In genomic region chr11:76666830-76667229, GRCh38 we compare ENCODE assay signal across 16 cellular contexts. TPM values are rescaled to one million over a fixed set of nuclear protein-coding genes. Genes with fewer than 3 reads are reported as not detected.
DNase-seq lines count a peak whose midpoint lies in the region; ATAC-seq and TF ChIP-seq lines count a peak whose summit lies in the region.
"Had no signal": no experiment of that assay in that cellular context is flagged by ENCODE, and none has a peak within 500 bp of the region (broad histone marks: within the 10 kb centered on the region; RNA-seq: fewer than 3 reads in every experiment).

No MANE protein-coding gene starts in this region.

- intact Hi-C loops in IMR-90 (cut with micrococcal nuclease) = no loop called here

- H3K4me2 ChIP-seq in IMR-90 (ENCODE audit: low read depth, low read length) (no peak overlapping the region), hepatocyte (peak overlapping the region; percentile 98)

- H3K79me1 ChIP-seq in IMR-90 (ENCODE audit: low read depth in 1 of 2, low read length in 2 of 2) = no peaks in the 10 kb centered on the region

- no peak overlapping the region for H3K56ac ChIP-seq in IMR-90 (ENCODE audit: extremely low read depth, insufficient read depth, low read length)

- peak overlapping the region in 1 of 2 experiments; percentile 19; a peak in 2 of 4 replicates for H4K8ac ChIP-seq in IMR-90 (ENCODE audit: low read depth in 2 of 2, low read length in 2 of 2)

- dilution Hi-C loops in IMR-90 (cut with HindIII; ENCODE audit: low sequenced_read_pairs, unreplicated experiment) = no loop called here

- peaks cover 10% of the 10 kb centered on the region for H3K4me1 ChIP-seq in IMR-90 (ENCODE audit: control insufficient read depth, insufficient read depth, low read length)
- peaks cover 44% of the 10 kb centered on the region for H3K4me1 ChIP-seq in adipocyte (ENCODE audit: control insufficient read depth, insufficient read depth, low read length)
- no peaks in the 10 kb centered on the region for H3K4me1 ChIP-seq in hepatocyte (ENCODE audit: insufficient read depth)

- no peaks in the 10 kb centered on the region for H4K20me1 ChIP-seq in IMR-90 (ENCODE audit: insufficient read depth, low read length)
- no peaks in the 10 kb centered on the region for H4K20me1 ChIP-seq in hepatocyte (ENCODE audit: insufficient read depth, poor library complexity, severe bottlenecking)

- peaks cover 7% of the 10 kb centered on the region for H3K36me3 Mint-ChIP-seq in stimulated activated effector memory CD8-positive, alpha-beta T cell treated with anti-CD3 and anti-CD28 coated beads, Interleukin-12 subunit alpha, Interleukin-12 subunit beta, amount 100 ng/mL, for 72 hours
- H3K36me3 Mint-ChIP-seq: CD8-positive, alpha-beta T cell had no signal

- peak overlapping the region; percentile 67 for H2AFZ ChIP-seq in IMR-90 (replicated peaks; ENCODE audit: low read length, poor library complexity)
- H2AFZ ChIP-seq in hepatocyte = no peak overlapping the region

- H3K4me3 ChIP-seq in IMR-90 (ENCODE audit: insufficient read depth, low read depth, low read length) (no peak overlapping the region), adipocyte (ENCODE audit: low read length) (peak overlapping the region; percentile 85), hepatocyte (no peak overlapping the region)
- H3K4me3 ChIP-seq: MG63 had no signal

- no peak for TF ChIP-seq RAD21 in IMR-90 (IDR thresholded peaks at IDR 0.05; ENCODE audit: low read length)

- no peaks in the 10 kb centered on the region for H3K9me2 ChIP-seq in hepatocyte (replicated peaks; ENCODE audit: insufficient read depth)

- H3K18ac ChIP-seq in IMR-90 (ENCODE audit: low read depth, low read length) = no peak overlapping the region

- in situ Hi-C loops in IMR-90 (cut with MboI; ENCODE audit: low sequenced_read_pairs) = no loop called here

- no peak overlapping the region for H2BK20ac ChIP-seq in IMR-90 (ENCODE audit: low read depth, low read length)

- no peaks in the 10 kb centered on the region for H3K9me3 ChIP-seq in IMR-90 (ENCODE audit: control insufficient read depth, insufficient read depth, low read length)
- no peaks in the 10 kb centered on the region for H3K9me3 ChIP-seq in adipocyte (ENCODE audit: control insufficient read depth, low read length)
- H3K9me3 ChIP-seq in hepatocyte (ENCODE audit: low read depth) = no peaks in the 10 kb centered on the region
- H3K9me3 ChIP-seq: MG63 had no signal

- H3K4me3 Mint-ChIP-seq in stimulated activated effector memory CD8-positive, alpha-beta T cell treated with anti-CD3 and anti-CD28 coated beads, Interleukin-12 subunit alpha, Interleukin-12 subunit beta, amount 100 ng/mL, for 72 hours = peak overlapping the region; percentile 30
- H3K4me3 Mint-ChIP-seq: activated T-helper 1 cell treated with anti-CD3 and anti-CD28 coated beads, Interleukin-12 subunit alpha, Interleukin-12 subunit beta, Interleukin-2, Interleukin-4 antibody, amounts not matched to agents 30 ng/mL and 10 ng/mL and 1 ng/mL, durations not matched to agents 14 hours and 24 hours and 36 hours; CD8-positive, alpha-beta T cell had no signal

- H2BK5ac ChIP-seq in IMR-90 (ENCODE audit: low read depth, low read length, poor library complexity, severe bottlenecking) = no peak overlapping the region

- WGBS in IMR-90 (ENCODE audit: extremely low coverage in 2 of 2, insufficient read length in 1 of 2), 2 experiments = 95% methylated on average over 4 of the region's 5 CpGs; no CpG with 5 or more reads in 1 of the 2 experiments
- 91% methylated on average over 5 of the region's 5 CpGs for WGBS in hepatocyte (ENCODE audit: low lambda C conversion rate, missing lambda C conversion rate)

- CTCF ChIA-PET in IMR-90 (lab: Yijun Ruan, JAX) = no interaction called here

- no peak for TF ChIP-seq POLR2A in IMR-90 (IDR thresholded peaks at IDR 0.05; ENCODE audit: low read depth, low read length)

- H2AK5ac ChIP-seq in IMR-90 (ENCODE audit: low read depth, low read length) = peak overlapping the region; percentile 10

- H4K91ac ChIP-seq in IMR-90 (ENCODE audit: insufficient read depth, low read depth, low read length) = no peak overlapping the region

- no peak overlapping the region for H2BK120ac ChIP-seq in IMR-90 (ENCODE audit: low read depth, low read length)

- no peak overlapping the region for H3K4ac ChIP-seq in IMR-90 (ENCODE audit: low read depth, low read length)

- 0 out of 2 replicates have a peak overlapping the region, but pooled peaks have one; percentile 10 for H3K14ac ChIP-seq in IMR-90 (replicated peaks; ENCODE audit: low read depth, low read length)

- H2BK15ac ChIP-seq in IMR-90 (ENCODE audit: low read depth, low read length) = no peak overlapping the region

- H3K36me3 ChIP-seq in IMR-90 (ENCODE audit: control insufficient read depth, insufficient read depth, low read length) (peaks cover 2% of the 10 kb centered on the region; the same call in 1 of the 2 replicates), adipocyte (ENCODE audit: control insufficient read depth, insufficient read depth, low read length, severe bottlenecking) (peaks cover 35% of the 10 kb centered on the region), hepatocyte (replicated peaks; ENCODE audit: insufficient read depth, low read depth) (no peaks in the 10 kb centered on the region)
- H3K36me3 ChIP-seq: MG63 had no signal

- H3K27ac ChIP-seq in IMR-90 (ENCODE audit: insufficient read depth, low read length) (no peak overlapping the region), hepatocyte (no peak overlapping the region)

- ATAC-seq in IMR-90 (ENCODE audit: low read depth) = no peak
- ATAC-seq in stimulated activated effector memory CD8-positive, alpha-beta T cell treated with anti-CD3 and anti-CD28 coated beads, Interleukin-12 subunit alpha, Interleukin-12 subunit beta, amount 100 ng/mL, for 72 hours = no peak
- no peak for ATAC-seq in GM21717 (IDR thresholded peaks at IDR 0.05; ENCODE audit: unreplicated experiment)
- no peak for ATAC-seq in SK-N-SH treated with all-trans-retinoic acid at 6 μM for 48 hours
- ATAC-seq: CD8-positive, alpha-beta T cell had no signal

- no peaks in the 10 kb centered on the region for H3K9me3 Mint-ChIP-seq in stimulated activated effector memory CD8-positive, alpha-beta T cell treated with anti-CD3 and anti-CD28 coated beads, Interleukin-12 subunit alpha, Interleukin-12 subunit beta, amount 100 ng/mL, for 72 hours
- H3K9me3 Mint-ChIP-seq: activated T-helper 1 cell treated with anti-CD3 and anti-CD28 coated beads, Interleukin-12 subunit alpha, Interleukin-12 subunit beta, Interleukin-2, Interleukin-4 antibody, amounts not matched to agents 30 ng/mL and 10 ng/mL and 1 ng/mL, durations not matched to agents 14 hours and 24 hours and 36 hours; CD8-positive, alpha-beta T cell had no signal

- no peak overlapping the region for H3K23ac ChIP-seq in IMR-90 (ENCODE audit: low read depth, low read length)

- no peak overlapping the region for H4K5ac ChIP-seq in IMR-90 (ENCODE audit: low read depth, low read length)

- 0 out of 2 replicates have a peak, but pooled peaks cover 3% of the 10 kb centered on the region for H3K27me3 ChIP-seq in IMR-90 (ENCODE audit: control insufficient read depth, insufficient read depth, low read length)
- H3K27me3 ChIP-seq in adipocyte (replicated peaks; ENCODE audit: control insufficient read depth, insufficient read depth, low read length) = no peaks in the 10 kb centered on the region
- H3K27me3 ChIP-seq in hepatocyte = peaks cover 4% of the 10 kb centered on the region

- TF ChIP-seq CTCF in IMR-90 (conservative IDR thresholded peaks at IDR 0.05; ENCODE audit: low read depth, low read length) (no peak), hepatocyte (IDR thresholded peaks at IDR 0.05; ENCODE audit: poor library complexity) (no peak)

- H3K9ac ChIP-seq in IMR-90 (ENCODE audit: low read depth, low read length) = no peak overlapping the region
- peak overlapping the region; percentile 91 for H3K9ac ChIP-seq in adipocyte (ENCODE audit: low read length)

- peaks cover 26% of the 10 kb centered on the region for H3K79me2 ChIP-seq in hepatocyte

- POLR2A ChIA-PET in IMR-90 (lab: Charles Lee; ENCODE audit: unreplicated experiment) = no interaction called here

- H3K9me1 ChIP-seq in IMR-90 (ENCODE audit: insufficient read depth, low read length) = no peaks in the 10 kb centered on the region

- DNase-seq in IMR-90 = no peak
- no peak for DNase-seq in adipocyte (ENCODE audit: low read depth)
- DNase-seq in hepatocyte (ENCODE audit: low spot score) = no peak
- no peak for DNase-seq in stimulated activated effector memory CD8-positive, alpha-beta T cell treated with anti-CD3 and anti-CD28 coated beads, Interleukin-12 subunit alpha, Interleukin-12 subunit beta, amount 100 ng/mL, for 72 hours (ENCODE audit: low spot score in 2 of 2)
- no peak for DNase-seq in activated naive CD4-positive, alpha-beta T cell treated with anti-CD3 and anti-CD28 coated beads, Interleukin-2, amount 50 U/mL, for 16 hours
- no peak for DNase-seq in NCI-H1105 (lab: John Stamatoyannopoulos, UW)
- DNase-seq: activated CD4-positive, CD25-positive, alpha-beta regulatory T cell treated with anti-CD3 and anti-CD28 coated beads, Interleukin-2, amount 50 U/mL, for 72 hours; CD8-positive, alpha-beta T cell; mesendoderm; MG63; NCI-H2107; stimulated activated CD4-positive, alpha-beta T cell treated with anti-CD3 and anti-CD28 coated beads, Interleukin-1b, Interleukin-23, amount 100 ng/mL, for 48 hours; stimulated activated naive CD4-positive, alpha-beta T cell had no signal

- H2AK9ac ChIP-seq in IMR-90 (replicated peaks; ENCODE audit: low read depth, low read length, poor library complexity) = no peak overlapping the region

- H3K27ac Mint-ChIP-seq in stimulated activated effector memory CD8-positive, alpha-beta T cell treated with anti-CD3 and anti-CD28 coated beads, Interleukin-12 subunit alpha, Interleukin-12 subunit beta, amount 100 ng/mL, for 72 hours = peak overlapping the region; percentile 20
- H3K27ac Mint-ChIP-seq: activated T-helper 1 cell treated with anti-CD3 and anti-CD28 coated beads, Interleukin-12 subunit alpha, Interleukin-12 subunit beta, Interleukin-2, Interleukin-4 antibody, amounts not matched to agents 30 ng/mL and 10 ng/mL and 1 ng/mL, durations not matched to agents 14 hours and 24 hours and 36 hours; CD8-positive, alpha-beta T cell had no signal

- H3K4me1 Mint-ChIP-seq in stimulated activated effector memory CD8-positive, alpha-beta T cell treated with anti-CD3 and anti-CD28 coated beads, Interleukin-12 subunit alpha, Interleukin-12 subunit beta, amount 100 ng/mL, for 72 hours = peaks cover 38% of the 10 kb centered on the region

- BruUV-seq in IMR-90 (replicated peaks; lab: Mats Ljungman, UMichigan) = no TSS peak

TF ChIP-seq in IMR-90, 13 proteins besides CTCF, POLR2A, EP300 and RAD21 (continues in another document):
- TF ChIP-seq MAZ (IDR thresholded peaks at IDR 0.05; ENCODE audit: borderline replicate concordance, low read depth, low read length) = no peak

RNA-seq across cellular contexts. Expression of gene LRRC32, which starts 3.7 kb away (rescaled TPM):
- total RNA-seq in IMR-90 (2012; rRNA removed) = 4.2 and 5.2 TPM in 2 replicates
- polyA plus RNA-seq in IMR-90 (2012; rRNA removed) = 13.0 and 13.7 TPM in 2 replicates
- polyA plus RNA-seq in IMR-90 (2012; cell fraction: cytosol; rRNA removed) = 10.9 and 20.1 TPM in 2 replicates
- 8.8 and 12.9 TPM in 2 replicates for polyA plus RNA-seq in IMR-90 (2012; cell fraction: nucleus; rRNA removed; ENCODE audit: low replicate concordance)
- 14.7 and 25.5 TPM in 2 replicates for total RNA-seq in hepatocyte
- polyA plus RNA-seq in hepatocyte = 75.2 and 80.4 TPM in 2 replicates
